1 cellular context compared by ENCODE assay signal in the genomic region with DNA sequence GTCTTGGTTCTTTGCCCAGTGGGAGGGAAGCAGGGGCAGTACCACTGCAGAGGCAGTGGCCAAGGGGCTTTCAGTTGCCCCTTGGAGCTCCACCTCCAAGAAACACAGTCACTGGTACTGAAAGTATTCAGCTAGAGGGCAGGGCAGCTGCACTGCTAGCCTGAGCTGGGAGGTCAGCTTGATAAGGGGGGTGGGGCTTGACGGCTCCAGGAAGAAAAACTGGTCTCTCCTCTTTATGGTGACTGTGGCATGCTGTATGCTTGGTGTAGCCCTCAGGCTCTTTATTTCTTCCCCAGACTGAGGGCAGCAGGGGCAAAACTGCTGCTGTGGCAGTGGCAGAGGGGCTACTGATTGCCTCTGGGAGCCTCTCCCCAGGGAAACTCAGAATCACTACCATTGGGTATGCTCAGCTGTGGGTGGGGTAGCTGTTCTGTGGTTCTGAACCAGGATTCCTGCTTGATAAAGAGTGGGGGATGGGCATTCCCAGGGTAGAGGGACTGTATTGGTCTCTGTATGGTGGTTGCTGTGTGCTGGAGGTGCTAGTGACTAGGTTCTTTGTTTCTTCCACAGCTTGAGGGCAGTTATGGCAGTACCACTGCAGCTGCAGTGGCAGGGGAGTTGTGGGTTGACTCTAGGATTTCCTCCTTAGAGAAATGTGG.
TF ChIP-seq lines count a peak whose summit lies in the region.

No MANE protein-coding gene starts in this region.

TF ChIP-seq in Ishikawa, 13 proteins besides CTCF, POLR2A, EP300 and RAD21 (continued from another document):
- no peak for TF ChIP-seq CREB1 (IDR thresholded peaks at IDR 0.05; ENCODE audit: low read depth)
- no peak for TF ChIP-seq MAX (IDR thresholded peaks at IDR 0.05)
- no peak for TF ChIP-seq FOXM1 (IDR thresholded peaks at IDR 0.05; ENCODE audit: borderline replicate concordance, low read depth)
- TF ChIP-seq EGR1 (IDR thresholded peaks at IDR 0.05) = no peak
- no peak for TF ChIP-seq ZBTB7A (IDR thresholded peaks at IDR 0.05; ENCODE audit: low read depth)
- TF ChIP-seq NFIC (IDR thresholded peaks at IDR 0.05) = no peak
- no peak for TF ChIP-seq YY1 (IDR thresholded peaks at IDR 0.05; ENCODE audit: low read depth)
- no peak for TF ChIP-seq CEBPB (IDR thresholded peaks at IDR 0.05)
- TF ChIP-seq, protein P1, sequence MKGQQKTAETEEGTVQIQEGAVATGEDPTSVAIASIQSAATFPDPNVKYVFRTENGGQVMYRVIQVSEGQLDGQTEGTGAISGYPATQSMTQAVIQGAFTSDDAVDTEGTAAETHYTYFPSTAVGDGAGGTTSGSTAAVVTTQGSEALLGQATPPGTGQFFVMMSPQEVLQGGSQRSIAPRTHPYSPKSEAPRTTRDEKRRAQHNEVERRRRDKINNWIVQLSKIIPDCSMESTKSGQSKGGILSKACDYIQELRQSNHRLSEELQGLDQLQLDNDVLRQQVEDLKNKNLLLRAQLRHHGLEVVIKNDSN (IDR thresholded peaks at IDR 0.05) = no peak
TF ChIP-seq in Ishikawa: peak in this region for 0.
